Comparison of ENCODE assay signal across 21 cellular contexts in genomic region chr5:79183011-79183410, GRCh38. TPM values are rescaled to one million over a fixed set of nuclear protein-coding genes. Genes with fewer than 3 reads are reported as not detected.
DNase-seq lines count a peak whose midpoint lies in the region; ATAC-seq, FAIRE-seq and TF ChIP-seq lines count a peak whose summit lies in the region.
"Had no signal": no experiment of that assay in that cellular context is flagged by ENCODE, and none has a peak within 500 bp of the region (broad histone marks: within the 10 kb centered on the region; RNA-seq: fewer than 3 reads in every experiment).

No MANE protein-coding gene starts in this region.

- H3K36me3 ChIP-seq in PC-3 (ENCODE audit: low read depth, low read length), result no peaks in the 10 kb centered on the region
- H3K36me3 ChIP-seq in endothelial cell of umbilical vein (ENCODE audit: control insufficient read depth in 2 of 2, extremely low read depth in 1 of 2, insufficient read depth in 2 of 2, low read length in 2 of 2), result no peaks in the 10 kb centered on the region
- no peaks in the 10 kb centered on the region for H3K36me3 ChIP-seq in parathyroid adenoma (ENCODE audit: control insufficient read depth, insufficient read depth, low read length)

- no peaks in the 10 kb centered on the region for H3K9me2 ChIP-seq in PC-3 (replicated peaks; ENCODE audit: low read length)

- dilution Hi-C loops in endothelial cell of umbilical vein (cut with MboI; ENCODE audit: extremely low pct_ligation_motif_present, low sequenced_read_pairs), result no loop called here

- TF ChIP-seq CTCF in 22Rv1 (IDR thresholded peaks at IDR 0.05) (no peak), PC-3 (conservative IDR thresholded peaks at IDR 0.05; ENCODE audit: low read depth, low read length) (no peak), endothelial cell of umbilical vein (IDR thresholded peaks at IDR 0.05; ENCODE audit: extremely low read depth in 1 of 2, insufficient read depth in 1 of 2, low read depth in 1 of 2, low read length in 2 of 2) (no peak), parathyroid adenoma (IDR thresholded peaks at IDR 0.05) (no peak)

- intact Hi-C loops in PC-3 (cut with micrococcal nuclease), result loop anchor here (5.0 kb wide), 1 partner anchor 46 kb away; no protein-coding TSS in a partner anchor
- intact Hi-C loops in endothelial cell of umbilical vein (cut with micrococcal nuclease), result no loop called here

- H4K20me1 ChIP-seq in PC-3 (ENCODE audit: low read length) (no peaks in the 10 kb centered on the region), endothelial cell of umbilical vein (replicated peaks; ENCODE audit: control insufficient read depth, extremely low read depth, insufficient read depth, low read length) (no peaks in the 10 kb centered on the region)

- peak overlapping the region; percentile 60 for H3K27ac ChIP-seq in 22Rv1
- H3K27ac ChIP-seq in PC-3 (ENCODE audit: low read length), result peak overlapping the region; percentile 60
- no peak overlapping the region for H3K27ac ChIP-seq in endothelial cell of umbilical vein (ENCODE audit: insufficient read depth, low read depth, low read length)
- H3K27ac ChIP-seq in parathyroid adenoma, result peak overlapping the region; percentile 80

- no peak for TF ChIP-seq POLR2A in endothelial cell of umbilical vein (IDR thresholded peaks at IDR 0.05; ENCODE audit: low read depth, low read length)

- POLR2A ChIA-PET in PC-3 (lab: Charles Lee; ENCODE audit: unreplicated experiment) (no interaction called here), endothelial cell of umbilical vein (lab: Charles Lee) (no interaction called here)

- H3K4me1 ChIP-seq in PC-3 (ENCODE audit: insufficient read depth, low read length), result peaks cover 12% of the 10 kb centered on the region
- no peaks in the 10 kb centered on the region for H3K4me1 ChIP-seq in endothelial cell of umbilical vein (ENCODE audit: control insufficient read depth, extremely low read depth, insufficient read depth, low read length)
- H3K4me1 ChIP-seq in parathyroid adenoma, result peaks cover 11% of the 10 kb centered on the region

- H3K9me1 ChIP-seq in endothelial cell of umbilical vein (replicated peaks; ENCODE audit: control insufficient read depth, extremely low read depth, insufficient read depth, low read length), result no peaks in the 10 kb centered on the region

- no peaks in the 10 kb centered on the region for H3F3A ChIP-seq in PC-3 (ENCODE audit: low read length, unreplicated experiment)

- H3K4me3 ChIP-seq in PC-3 (ENCODE audit: low read length) (peak overlapping the region; percentile 37), endothelial cell of umbilical vein (replicated peaks in 1 of 3; ENCODE audit: insufficient read depth in 1 of 3, low read depth in 1 of 3, low read length in 3 of 3) (no peak overlapping the region), parathyroid adenoma (ENCODE audit: low read depth, low read length) (peak overlapping the region; percentile 34)

- H2AFZ ChIP-seq in PC-3 (ENCODE audit: low read length), result 0 out of 2 replicates have a peak overlapping the region, but pooled peaks have one; percentile 26
- no peak overlapping the region for H2AFZ ChIP-seq in endothelial cell of umbilical vein (ENCODE audit: low read depth, low read length)
- peak overlapping the region; percentile 44 for H2AFZ ChIP-seq in parathyroid adenoma

- peak; percentile 24 for FAIRE-seq in endothelial cell of umbilical vein (lab: Jason Lieb, UNC)
- FAIRE-seq: GM12891, GM19239, H1 had no signal

- CTCF ChIA-PET in PC-3 (lab: Charles Lee), result interaction anchor here (0.6 to 0.7 kb wide), 2 partner anchors 26 to 282 kb away, joined by 3 read pairs; no protein-coding TSS in a partner anchor
- CTCF ChIA-PET in endothelial cell of umbilical vein (lab: Charles Lee), result no interaction called here

- H3K27me3 ChIP-seq in PC-3 (ENCODE audit: low read length) (no peaks in the 10 kb centered on the region), endothelial cell of umbilical vein (ENCODE audit: control insufficient read depth in 2 of 2, insufficient read depth in 2 of 2, low read length in 2 of 2) (peaks cover 0 to 4% of the 10 kb centered on the region in 2 experiments), parathyroid adenoma (ENCODE audit: control insufficient read depth, insufficient read depth, low read length) (no peaks in the 10 kb centered on the region)

- H3K9ac ChIP-seq in PC-3 (ENCODE audit: low read length), result no peak overlapping the region
- H3K9ac ChIP-seq in endothelial cell of umbilical vein (replicated peaks; ENCODE audit: extremely low read depth, insufficient read depth, low read length), result no peak overlapping the region
- H3K9ac ChIP-seq in parathyroid adenoma, result no peak overlapping the region

- no TSS peak for BruUV-seq in PC-3 (replicated peaks; lab: Mats Ljungman, UMichigan)
- BruUV-seq in endothelial cell of umbilical vein (replicated peaks; lab: Mats Ljungman, UMichigan), result no TSS peak

- DNase-seq in PC-3 (peak; percentile 29), endothelial cell of umbilical vein (ENCODE audit: low read depth, low spot score) (no peak), GDM1 (lab: John Stamatoyannopoulos, UW) (no peak), NCI-H187 treated with DMSO at 0.1 percent for 48 hours (lab: John Stamatoyannopoulos, UW) (no peak), SKM-1 (lab: John Stamatoyannopoulos, UW; ENCODE audit: unreplicated experiment) (no peak)
- DNase-seq: CD4-positive, alpha-beta memory T cell; KG1; MV-4-11; NCI-H1417 treated with DMSO at 0.1 percent for 48 hours; NCI-H2029; NCI-H2171 treated with DMSO at 0.1 percent for 48 hours; NCI-H446; NCI-H748 treated with DMSO at 0.1 percent for 48 hours; NK-92 treated with Interleukin-12 subunit alpha and Interleukin-12 subunit beta, amount 100 ng/mL, for 24 hours; SHP77 treated with DMSO at 0.1 percent for 48 hours had no signal

- H3K4me2 ChIP-seq in PC-3 (ENCODE audit: low read length), result peak overlapping the region; percentile 77
- H3K4me2 ChIP-seq in endothelial cell of umbilical vein (ENCODE audit: insufficient read depth, low read length), result no peak overlapping the region
- peak overlapping the region; percentile 51 for H3K4me2 ChIP-seq in parathyroid adenoma (ENCODE audit: low read length)

- ATAC-seq in PC-3, result no peak
- ATAC-seq: SK-N-SH treated with all-trans-retinoic acid at 6 μM for 48 hours had no signal

- H3K9me3 ChIP-seq in PC-3 (ENCODE audit: low read length) (no peaks in the 10 kb centered on the region), endothelial cell of umbilical vein (replicated peaks; ENCODE audit: control insufficient read depth, insufficient read depth, low read length) (no peaks in the 10 kb centered on the region), parathyroid adenoma (ENCODE audit: control insufficient read depth, low read length) (no peaks in the 10 kb centered on the region)

- H3K79me2 ChIP-seq in PC-3 (ENCODE audit: low read length) (no peaks in the 10 kb centered on the region), endothelial cell of umbilical vein (ENCODE audit: control insufficient read depth, insufficient read depth, low read length) (no peaks in the 10 kb centered on the region), parathyroid adenoma (no peaks in the 10 kb centered on the region)

TF ChIP-seq in endothelial cell of umbilical vein, 7 proteins besides CTCF, POLR2A, EP300 and RAD21:
- TF ChIP-seq MAX (IDR thresholded peaks at IDR 0.05; ENCODE audit: insufficient read depth, insufficient read length), result no peak
- no peak for TF ChIP-seq EZH2 (IDR thresholded peaks at IDR 0.05; ENCODE audit: borderline replicate concordance, low read depth, low read length, severe bottlenecking)
- TF ChIP-seq FOS (IDR thresholded peaks at IDR 0.05; ENCODE audit: borderline replicate concordance, insufficient read depth, low read length), result no peak
- TF ChIP-seq MYC (IDR thresholded peaks at IDR 0.05; ENCODE audit: low read depth, low read length), result no peak
- TF ChIP-seq JUN (IDR thresholded peaks at IDR 0.05; ENCODE audit: borderline replicate concordance, insufficient read depth, insufficient read length, low read depth), result no peak
- TF ChIP-seq GATA2 (IDR thresholded peaks at IDR 0.05; ENCODE audit: insufficient read depth, insufficient read length, low read depth, low read length), result no peak
- no peak for TF ChIP-seq POLR2AphosphoS5 (IDR thresholded peaks at IDR 0.05; ENCODE audit: insufficient read depth, low read depth, low read length)

RNA-seq across cellular contexts. Expression of gene JMY, which starts 52.9 kb away (rescaled TPM):
- total RNA-seq in PC-3 (2014; rRNA removed) (4.3 and 5.7 TPM in 2 replicates), endothelial cell of umbilical vein (6.3 and 6.5 TPM in 2 replicates)
- 1.1 and 1.5 TPM in 2 replicates for polyA plus RNA-seq in endothelial cell of umbilical vein
- 1.4 and 1.7 TPM in 2 replicates for polyA plus RNA-seq in endothelial cell of umbilical vein (2011; cell fraction: cytosol; rRNA removed)
- polyA plus RNA-seq in endothelial cell of umbilical vein (2011; cell fraction: nucleus; rRNA removed), result 5.1 and 5.7 TPM in 2 replicates
- polyA plus RNA-seq in endothelial cell of umbilical vein (2012), result 3.5 and 4.4 TPM in 2 replicates
- polyA minus RNA-seq in endothelial cell of umbilical vein, result 3.9 and 4.6 TPM in 2 replicates
- 14.0 TPM for polyA minus RNA-seq in endothelial cell of umbilical vein (2011; cell fraction: cytosol; rRNA and poly(A)+ RNA removed)
- polyA minus RNA-seq in endothelial cell of umbilical vein (2011; cell fraction: nucleus; rRNA and poly(A)+ RNA removed), result 7.5 and 7.6 TPM in 2 replicates

Comparison
In these comparisons a context has a peak if more than half of its experiments do, and no peak if none do; other contexts are left out.
1. H3K4me3 ChIP-seq: peak in PC-3 (single experiment) and parathyroid adenoma (single experiment); none in endothelial cell of umbilical vein (0 of 3).